9 cellular contexts compared by ENCODE assay signal in the genomic region with DNA sequence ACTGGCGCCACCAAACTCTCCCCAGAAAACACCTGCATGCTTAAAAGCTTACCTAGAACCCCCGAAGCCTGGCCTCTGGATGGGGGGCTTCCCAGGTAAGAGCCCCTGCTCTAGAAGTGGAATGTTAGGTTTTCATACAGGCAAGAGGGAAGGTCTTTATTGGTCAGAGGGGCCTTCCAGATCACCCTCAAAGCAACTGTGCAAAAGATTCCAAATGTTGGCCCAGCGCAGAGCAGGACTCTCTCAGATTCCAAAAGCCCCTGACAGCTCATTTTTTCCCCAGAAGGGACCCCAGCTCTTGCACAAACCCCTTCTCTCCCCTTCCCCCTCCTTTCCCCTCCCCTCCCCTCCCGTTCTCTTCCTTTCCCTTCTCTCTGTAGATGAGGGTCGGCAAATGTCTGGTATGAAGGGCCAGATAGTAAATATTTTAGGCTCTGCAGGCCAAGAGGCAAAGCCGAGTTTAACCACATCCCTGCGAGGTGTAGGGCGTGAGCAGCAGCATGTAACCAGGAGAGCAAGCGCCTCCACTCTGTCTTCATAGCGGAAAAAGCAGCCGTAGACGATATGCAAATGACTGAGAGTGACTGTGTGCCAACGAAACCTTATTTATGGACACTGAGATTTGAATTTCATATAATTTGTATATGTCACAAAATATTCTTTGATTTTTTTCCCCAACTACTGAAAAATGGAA.
A peak's percentile ranks its signal among the peaks of the same experiment; 100 is the strongest.
DNase-seq lines count a peak whose midpoint lies in the region; ATAC-seq, FAIRE-seq and TF ChIP-seq lines count a peak whose summit lies in the region.
"Had no signal": no experiment of that assay in that cellular context is flagged by ENCODE, and none has a peak within 500 bp of the region (broad histone marks: within the 10 kb centered on the region; RNA-seq: fewer than 3 reads in every experiment).

No MANE protein-coding gene starts in this region.

- H3K9me3 Mint-ChIP-seq in CD14-positive monocyte, result peaks cover 0 to 2% (median 0%) of the 10 kb centered on the region in 7 donors

- intact Hi-C loops in CD14-positive monocyte (cut with micrococcal nuclease), result loop anchor here (2.0 to 10.0 kb wide), 5 partner anchors 19 to 63 kb away; no protein-coding TSS in a partner anchor
- intact Hi-C loops in endothelial cell of umbilical vein (cut with micrococcal nuclease), result loop anchor here (1.0 to 2.0 kb wide), 5 partner anchors 8 to 153 kb away; no protein-coding TSS in a partner anchor

- H3K9me1 ChIP-seq in endothelial cell of umbilical vein (replicated peaks; ENCODE audit: control insufficient read depth, extremely low read depth, insufficient read depth, low read length), result no peaks in the 10 kb centered on the region

- CTCF ChIA-PET in endothelial cell of umbilical vein (lab: Charles Lee), result interaction anchor here (1.0 to 3.6 kb wide), 3 partner anchors 10 to 68 kb away, joined by 3 to 14 read pairs (median 5); no protein-coding TSS in a partner anchor

- no peak for TF ChIP-seq POLR2A in endothelial cell of umbilical vein (IDR thresholded peaks at IDR 0.05; ENCODE audit: low read depth, low read length)

- in situ Hi-C loops in HAP-1 (cut with MboI; ENCODE audit: low sequenced_read_pairs), result no loop called here

- peaks cover 3 to 13% (median 12%) of the 10 kb centered on the region in 3 donors for H3K27me3 Mint-ChIP-seq in CD14-positive monocyte (ENCODE audit: low read depth in 3 of 3)

- no TSS peak for BruUV-seq in endothelial cell of umbilical vein (replicated peaks; lab: Mats Ljungman, UMichigan)

- H3K9ac ChIP-seq in endothelial cell of umbilical vein (replicated peaks; ENCODE audit: extremely low read depth, insufficient read depth, low read length), result no peak overlapping the region

- no peak for TF ChIP-seq CTCF in CD14-positive monocyte (IDR thresholded peaks at IDR 0.05)
- TF ChIP-seq CTCF in endothelial cell of umbilical vein (IDR thresholded peaks at IDR 0.05; ENCODE audit: extremely low read depth in 1 of 2, insufficient read depth in 1 of 2, low read depth in 1 of 2, low read length in 2 of 2), result no peak

- no peak overlapping the region for H3K4me2 ChIP-seq in endothelial cell of umbilical vein (ENCODE audit: insufficient read depth, low read length)

- POLR2A ChIA-PET in endothelial cell of umbilical vein (lab: Charles Lee), result no interaction called here

- DNase-seq in CD14-positive monocyte (ENCODE audit: low spot score) (no peak), endothelial cell of umbilical vein (ENCODE audit: low read depth, low spot score) (no peak), HAP-1 (ENCODE audit: low spot score in 2 of 2) (no peak), NCI-H446 (lab: John Stamatoyannopoulos, UW) (no peak)
- peak; percentile 30 for DNase-seq in stimulated activated CD4-positive, alpha-beta T cell treated with anti-CD3 and anti-CD28 coated beads, Interleukin-12 subunit alpha, Interleukin-12 subunit beta, amount 100 ng/mL, for 4 hours

- no peaks in the 10 kb centered on the region for H4K20me1 ChIP-seq in endothelial cell of umbilical vein (replicated peaks; ENCODE audit: control insufficient read depth, extremely low read depth, insufficient read depth, low read length)

- peak overlapping the region; percentile 30 for H3K27ac ChIP-seq in endothelial cell of umbilical vein (ENCODE audit: insufficient read depth, low read depth, low read length)

- no peak overlapping the region for H2AFZ ChIP-seq in endothelial cell of umbilical vein (ENCODE audit: low read depth, low read length)

- H3K36me3 ChIP-seq in endothelial cell of umbilical vein (ENCODE audit: control insufficient read depth in 2 of 2, extremely low read depth in 1 of 2, insufficient read depth in 2 of 2, low read length in 2 of 2), result no peaks in the 10 kb centered on the region
- H3K36me3 ChIP-seq in HAP-1 (replicated peaks), result no peaks in the 10 kb centered on the region

- H3K4me1 Mint-ChIP-seq in CD14-positive monocyte, result peaks cover 46% of the 10 kb centered on the region

- no peaks in the 10 kb centered on the region for H3K27me3 ChIP-seq in endothelial cell of umbilical vein (ENCODE audit: control insufficient read depth in 2 of 2, insufficient read depth in 2 of 2, low read length in 2 of 2)
- no peaks in the 10 kb centered on the region for H3K27me3 ChIP-seq in HAP-1 (ENCODE audit: low read depth)

- FAIRE-seq in endothelial cell of umbilical vein (lab: Jason Lieb, UNC), result no peak
- FAIRE-seq: endometrium had no signal

- dilution Hi-C loops in endothelial cell of umbilical vein (cut with MboI; ENCODE audit: extremely low pct_ligation_motif_present, low sequenced_read_pairs), result no loop called here

- H3K4me1 ChIP-seq in endothelial cell of umbilical vein (ENCODE audit: control insufficient read depth, extremely low read depth, insufficient read depth, low read length) (peaks cover 33% of the 10 kb centered on the region), HAP-1 (no peaks in the 10 kb centered on the region)

- no peaks in the 10 kb centered on the region for H3K9me3 ChIP-seq in endothelial cell of umbilical vein (replicated peaks; ENCODE audit: control insufficient read depth, insufficient read depth, low read length)
- no peaks in the 10 kb centered on the region for H3K9me3 ChIP-seq in HAP-1

- no peak overlapping the region for H3K4me3 ChIP-seq in endothelial cell of umbilical vein (replicated peaks in 1 of 3; ENCODE audit: insufficient read depth in 1 of 3, low read depth in 1 of 3, low read length in 3 of 3)
- H3K4me3 ChIP-seq in HAP-1, result no peak overlapping the region

- no peaks in the 10 kb centered on the region for H3K79me2 ChIP-seq in endothelial cell of umbilical vein (ENCODE audit: control insufficient read depth, insufficient read depth, low read length)

- peaks cover 13 to 18% of the 10 kb centered on the region in 2 donors for H3K36me3 Mint-ChIP-seq in CD14-positive monocyte

- ATAC-seq in GM19452 (IDR thresholded peaks at IDR 0.05; ENCODE audit: unreplicated experiment) (peak; percentile 80), HG03460 (IDR thresholded peaks at IDR 0.05; ENCODE audit: unreplicated experiment) (peak; percentile 75)
- ATAC-seq in activated CD4-positive, CD25-positive, alpha-beta regulatory T cell treated with anti-CD3 and anti-CD28 coated beads, Interleukin-2, amount 50 U/mL, for 24 hours, result peak; percentile 78 to 79

- H3K27ac Mint-ChIP-seq in CD14-positive monocyte, result peak overlapping the region; percentile 87 to 95 (median 93)

- H3K4me3 Mint-ChIP-seq in CD14-positive monocyte, result peak overlapping the region; percentile 37 to 73

TF ChIP-seq in endothelial cell of umbilical vein, 7 proteins besides CTCF, POLR2A, EP300 and RAD21:
- TF ChIP-seq MYC (IDR thresholded peaks at IDR 0.05; ENCODE audit: low read depth, low read length), result no peak
- TF ChIP-seq JUN (IDR thresholded peaks at IDR 0.05; ENCODE audit: borderline replicate concordance, insufficient read depth, insufficient read length, low read depth), result no peak
